ENCODE assay signal across 31 cellular contexts in genomic region chr18:48310999-48311398, GRCh38.
"Had no signal": no experiment of that assay in that cellular context is flagged by ENCODE, and none has a peak within 500 bp of the region (broad histone marks: within the 10 kb centered on the region; RNA-seq: fewer than 3 reads in every experiment).

No MANE protein-coding gene starts in this region.

- H3K9ac ChIP-seq: KMS-11 had no signal

- H3K4me3 Mint-ChIP-seq: activated CD4-positive, alpha-beta memory T cell treated with anti-CD3 and anti-CD28 coated beads, Interleukin-2, amount 10 ng/mL, durations not matched to agents 7 days and 5 days; activated CD8-positive, alpha-beta memory T cell treated with anti-CD3 and anti-CD28 coated beads, Interleukin-2, amount 10 ng/mL, durations not matched to agents 7 days and 5 days; activated naive CD4-positive, alpha-beta T cell treated with anti-CD3 and anti-CD28 coated beads for 36 hours; activated naive CD8-positive, alpha-beta T cell; activated naive CD8-positive, alpha-beta T cell treated with anti-CD3 and anti-CD28 coated beads, Interleukin-2, amount 50 U/mL, for 24 hours; activated T-cell treated with anti-CD3 and anti-CD28 coated beads, Interleukin-2, amount 50 U/mL, for 72 hours; activated T-helper 17 cell treated with anti-CD3 and anti-CD28 coated beads, Interleukin-2, amount 50 U/mL, for 72 hours had no signal

- H3K27me3 ChIP-seq: brain microvascular endothelial cell, SJCRH30 had no signal

- H3K4me3 ChIP-seq: SJCRH30, SK-N-MC had no signal

- H3K27ac ChIP-seq: brain microvascular endothelial cell, KMS-11, SJCRH30, WERI-Rb-1 had no signal

- H3K4me1 ChIP-seq: SJCRH30 had no signal

- H3K27ac Mint-ChIP-seq: activated CD4-positive, alpha-beta memory T cell treated with anti-CD3 and anti-CD28 coated beads, Interleukin-2, amount 10 ng/mL, durations not matched to agents 7 days and 5 days; activated CD8-positive, alpha-beta memory T cell treated with anti-CD3 and anti-CD28 coated beads, Interleukin-2, amount 10 ng/mL, durations not matched to agents 7 days and 5 days; activated naive CD4-positive, alpha-beta T cell treated with anti-CD3 and anti-CD28 coated beads for 36 hours; activated naive CD8-positive, alpha-beta T cell; activated naive CD8-positive, alpha-beta T cell treated with anti-CD3 and anti-CD28 coated beads, Interleukin-2, amount 50 U/mL, for 24 hours; activated T-cell treated with anti-CD3 and anti-CD28 coated beads, Interleukin-2, amount 50 U/mL, for 72 hours; activated T-helper 17 cell treated with anti-CD3 and anti-CD28 coated beads, Interleukin-2, amount 50 U/mL, for 72 hours had no signal

- H3K36me3 ChIP-seq: brain microvascular endothelial cell, SJCRH30, WERI-Rb-1 had no signal

- DNase-seq: activated CD4-positive, alpha-beta memory T cell treated with anti-CD3 and anti-CD28 coated beads, Interleukin-2, amount 10 ng/mL, durations not matched to agents 7 days and 5 days; activated CD4-positive, alpha-beta T cell treated with anti-CD3 and anti-CD28 coated beads for 1 hour; activated CD4-positive, alpha-beta T cell treated with anti-CD3 and anti-CD28 coated beads for 48 hours; activated CD4-positive, CD25-positive, alpha-beta regulatory T cell; activated CD8-positive, alpha-beta memory T cell treated with anti-CD3 and anti-CD28 coated beads for 24 hours; activated CD8-positive, alpha-beta memory T cell treated with anti-CD3 and anti-CD28 coated beads, Interleukin-2, amount 10 ng/mL, durations not matched to agents 7 days and 5 days; activated CD8-positive, alpha-beta memory T cell treated with anti-CD3 and anti-CD28 coated beads, Interleukin-2, amount 50 U/mL, for 48 hours; activated gamma-delta T cell treated with Interleukin-2 at 50 U/mL for 16 hours; activated naive CD4-positive, alpha-beta T cell treated with anti-CD3 and anti-CD28 coated beads for 36 hours; activated naive CD8-positive, alpha-beta T cell treated with anti-CD3 and anti-CD28 coated beads, Interleukin-2, amount 50 U/mL, for 24 hours; activated T-cell treated with anti-CD3 and anti-CD28 coated beads, Interleukin-2, amount 50 U/mL, for 72 hours; anterior cingulate cortex; brain microvascular endothelial cell; NCI-H1092 treated with DMSO at 0.1 percent for 48 hours; NCI-H1417; NCI-H146; NCI-H187; NCI-H2029 treated with DMSO at 0.1 percent for 48 hours; NCI-H2107; NCI-H226; NCI-H510A; NCI-H526; NCI-H774; SHP77; SJCRH30; T1000; WERI-Rb-1 had no signal

- H3K9me3 Mint-ChIP-seq: activated CD4-positive, alpha-beta memory T cell treated with anti-CD3 and anti-CD28 coated beads, Interleukin-2, amount 10 ng/mL, durations not matched to agents 7 days and 5 days; activated naive CD4-positive, alpha-beta T cell treated with anti-CD3 and anti-CD28 coated beads for 36 hours; activated naive CD8-positive, alpha-beta T cell treated with anti-CD3 and anti-CD28 coated beads, Interleukin-2, amount 50 U/mL, for 24 hours; activated T-cell treated with anti-CD3 and anti-CD28 coated beads, Interleukin-2, amount 50 U/mL, for 72 hours; activated T-helper 17 cell treated with anti-CD3 and anti-CD28 coated beads, Interleukin-2, amount 50 U/mL, for 72 hours had no signal

- H3K36me3 Mint-ChIP-seq: activated CD8-positive, alpha-beta memory T cell treated with anti-CD3 and anti-CD28 coated beads, Interleukin-2, amount 10 ng/mL, durations not matched to agents 7 days and 5 days; activated naive CD8-positive, alpha-beta T cell had no signal

- H3K4me1 Mint-ChIP-seq: activated CD4-positive, alpha-beta memory T cell treated with anti-CD3 and anti-CD28 coated beads, Interleukin-2, amount 10 ng/mL, durations not matched to agents 7 days and 5 days; activated CD8-positive, alpha-beta memory T cell treated with anti-CD3 and anti-CD28 coated beads, Interleukin-2, amount 10 ng/mL, durations not matched to agents 7 days and 5 days; activated naive CD8-positive, alpha-beta T cell treated with anti-CD3 and anti-CD28 coated beads, Interleukin-2, amount 50 U/mL, for 24 hours; activated T-helper 17 cell treated with anti-CD3 and anti-CD28 coated beads, Interleukin-2, amount 50 U/mL, for 72 hours had no signal

- H3K27me3 Mint-ChIP-seq: activated naive CD8-positive, alpha-beta T cell had no signal

- H3K9me3 ChIP-seq: SJCRH30 had no signal
